17 cellular contexts compared by ENCODE assay signal in genomic region chr11:66243816-66244215, GRCh38. TPM values are rescaled to one million over a fixed set of nuclear protein-coding genes. Genes with fewer than 3 reads are reported as not detected.
DNase-seq lines count a peak whose midpoint lies in the region; ATAC-seq and TF ChIP-seq lines count a peak whose summit lies in the region.
"Had no signal": no experiment of that assay in that cellular context is flagged by ENCODE, and none has a peak within 500 bp of the region (broad histone marks: within the 10 kb centered on the region; RNA-seq: fewer than 3 reads in every experiment).

No MANE protein-coding gene starts in this region.

- 0 out of 2 replicates have a peak, but pooled peaks cover 4% of the 10 kb centered on the region for H3F3A ChIP-seq in GM23338 (replicated peaks; ENCODE audit: low read depth)

- H3K27me3 Mint-ChIP-seq in GM23338 (ENCODE audit: insufficient read depth, low read depth, poor library complexity) = peaks cover 10% of the 10 kb centered on the region
- H3K27me3 Mint-ChIP-seq in activated T-helper 2 cell treated with anti-CD3 and anti-CD28 coated beads, Interferon-gamma antibody, Interleukin-2, Interleukin-4, amounts not matched to agents 10 μg/mL and 5 μg/mL and 100 μg/mL, durations not matched to agents 14 hours and 24 hours and 36 hours (ENCODE audit: low read depth) = no peaks in the 10 kb centered on the region
- no peaks in the 10 kb centered on the region for H3K27me3 Mint-ChIP-seq in naive thymus-derived CD8-positive, alpha-beta T cell

- peaks cover 0 to 47% (median 10%) of the 10 kb centered on the region in 11 experiments; a peak in 10 of 22 replicates for H4K20me1 ChIP-seq in BLaER1 treated with 17β-estradiol and CSF1 and Interleukin-3, amounts not matched to agents 10 nM and 100 nM
- no peaks in the 10 kb centered on the region for H4K20me1 ChIP-seq in GM23338 (replicated peaks; ENCODE audit: insufficient read depth)

- no peak for TF ChIP-seq POLR2A in prostate gland (IDR thresholded peaks at IDR 0.05)

- H3K9me2 ChIP-seq in GM23338 (ENCODE audit: insufficient read depth) = no peaks in the 10 kb centered on the region

- no peak for TF ChIP-seq CTCF in GM23338 (conservative IDR thresholded peaks at IDR 0.05; ENCODE audit: low read depth in 2 of 2)
- no peak for TF ChIP-seq CTCF in prostate gland (IDR thresholded peaks at IDR 0.05)

- no peaks in the 10 kb centered on the region for H3K27me3 ChIP-seq in BLaER1 treated with 17β-estradiol and CSF1 and Interleukin-3, amounts not matched to agents 10 nM and 100 nM
- no peaks in the 10 kb centered on the region for H3K27me3 ChIP-seq in GM23338 (ENCODE audit: insufficient read depth)
- H3K27me3 ChIP-seq in prostate gland (replicated peaks; ENCODE audit: insufficient read depth) = no peaks in the 10 kb centered on the region
- H3K27me3 ChIP-seq: ovary, Peyer's patch, sigmoid colon had no signal

- intact Hi-C loops in activated T-helper 2 cell treated with anti-CD3 and anti-CD28 coated beads, Interferon-gamma antibody, Interleukin-2, Interleukin-4, amounts not matched to agents 10 μg/mL and 5 μg/mL and 100 μg/mL, durations not matched to agents 14 hours and 24 hours and 36 hours (cut with micrococcal nuclease) = no loop called here
- intact Hi-C loops in prostate gland (cut with DNase I) = no loop called here

- H3K4me3 ChIP-seq in BLaER1 treated with 17β-estradiol and CSF1 and Interleukin-3, amounts not matched to agents 10 nM and 100 nM = peak overlapping the region in 1 of 10 experiments; percentile 16; a peak in 2 of 20 replicates
- no peak overlapping the region for H3K4me3 ChIP-seq in GM23338
- no peak overlapping the region for H3K4me3 ChIP-seq in prostate gland
- H3K4me3 ChIP-seq: ovary, Peyer's patch, sigmoid colon had no signal

- H3K4me2 ChIP-seq in BLaER1 treated with 17β-estradiol and CSF1 and Interleukin-3, amounts not matched to agents 10 nM and 100 nM = peak overlapping the region; percentile 18 to 96 (median 82); a peak in 20 of 22 replicates
- H3K4me2 ChIP-seq in GM23338 = no peak overlapping the region

- peaks cover 53 to 87% (median 65%) of the 10 kb centered on the region in 10 experiments for H3K4me1 ChIP-seq in BLaER1 treated with 17β-estradiol and CSF1 and Interleukin-3, amounts not matched to agents 10 nM and 100 nM
- H3K4me1 ChIP-seq in GM23338 (ENCODE audit: insufficient read depth) (no peaks in the 10 kb centered on the region), prostate gland (replicated peaks) (no peaks in the 10 kb centered on the region)
- H3K4me1 ChIP-seq: Peyer's patch, sigmoid colon had no signal

- H3K9me3 Mint-ChIP-seq in GM23338 = no peaks in the 10 kb centered on the region; the same call in 2 of the 3 replicates
- no peaks in the 10 kb centered on the region for H3K9me3 Mint-ChIP-seq in activated T-helper 2 cell treated with anti-CD3 and anti-CD28 coated beads, Interferon-gamma antibody, Interleukin-2, Interleukin-4, amounts not matched to agents 10 μg/mL and 5 μg/mL and 100 μg/mL, durations not matched to agents 14 hours and 24 hours and 36 hours
- H3K9me3 Mint-ChIP-seq in naive thymus-derived CD8-positive, alpha-beta T cell = no peaks in the 10 kb centered on the region

- H2AFZ ChIP-seq in GM23338 = no peak overlapping the region

- POLR2A ChIA-PET in naive thymus-derived CD8-positive, alpha-beta T cell (lab: Charles Lee) = no interaction called here

- peak overlapping the region in 5 of 11 experiments; percentile 33 to 78 (median 71); a peak in 10 of 22 replicates for H3K27ac ChIP-seq in BLaER1 treated with 17β-estradiol and CSF1 and Interleukin-3, amounts not matched to agents 10 nM and 100 nM
- H3K27ac ChIP-seq in GM23338 (ENCODE audit: low read depth) (no peak overlapping the region), prostate gland (no peak overlapping the region)
- H3K27ac ChIP-seq: ovary, Peyer's patch, sigmoid colon had no signal

- DNase-seq in GM23338 (ENCODE audit: low spot score) (no peak), prostate gland (ENCODE audit: low spot score) (no peak), germinal center (ENCODE audit: low spot score) (no peak), HT-29 (ENCODE audit: low spot score) (no peak), amniotic stem cell (lab: John Stamatoyannopoulos, UW) (no peak)
- no peak for DNase-seq in activated T-helper 2 cell treated with anti-CD3 and anti-CD28 coated beads, Interferon-gamma antibody, Interleukin-2, Interleukin-4, amounts not matched to agents 10 μg/mL and 5 μg/mL and 100 μg/mL, durations not matched to agents 14 hours and 24 hours and 36 hours (ENCODE audit: low spot score)
- DNase-seq in naive thymus-derived CD8-positive, alpha-beta T cell = no peak
- DNase-seq: activated CD4-positive, alpha-beta T cell treated with anti-CD3 and anti-CD28 coated beads for 4 hours; activated T-cell treated with anti-CD3 and anti-CD28 coated beads, Interleukin-2, amount 50 U/mL, for 48 hours; Calu3; effector CD8-positive, alpha-beta T cell; NCI-H1436; ovary; Peyer's patch; sigmoid colon had no signal

- WGBS in prostate gland = 59% methylated on average over 7 of the region's 7 CpGs

- H3K4me1 Mint-ChIP-seq in GM23338 = peaks cover 2% of the 10 kb centered on the region; the same call in 1 of the 3 replicates
- H3K4me1 Mint-ChIP-seq in activated T-helper 2 cell treated with anti-CD3 and anti-CD28 coated beads, Interferon-gamma antibody, Interleukin-2, Interleukin-4, amounts not matched to agents 10 μg/mL and 5 μg/mL and 100 μg/mL, durations not matched to agents 14 hours and 24 hours and 36 hours (ENCODE audit: low read depth) = no peaks in the 10 kb centered on the region
- H3K4me1 Mint-ChIP-seq in naive thymus-derived CD8-positive, alpha-beta T cell = peaks cover 7 to 31% (median 10%) of the 10 kb centered on the region in 4 donors

- H3K27ac Mint-ChIP-seq in GM23338 = peak overlapping the region; percentile 78
- peak overlapping the region; percentile 18 for H3K27ac Mint-ChIP-seq in activated T-helper 2 cell treated with anti-CD3 and anti-CD28 coated beads, Interferon-gamma antibody, Interleukin-2, Interleukin-4, amounts not matched to agents 10 μg/mL and 5 μg/mL and 100 μg/mL, durations not matched to agents 14 hours and 24 hours and 36 hours
- peak overlapping the region in 8 of 10 donors; percentile 15 to 88 (median 60) for H3K27ac Mint-ChIP-seq in naive thymus-derived CD8-positive, alpha-beta T cell

- ATAC-seq in GM23338 = no peak
- ATAC-seq in naive thymus-derived CD8-positive, alpha-beta T cell = peak in 1 of 2 donors; percentile 33
- ATAC-seq: left lobe of liver had no signal

- H3K36me3 ChIP-seq in BLaER1 treated with 17β-estradiol and CSF1 and Interleukin-3, amounts not matched to agents 10 nM and 100 nM = peaks cover 5 to 60% (median 16%) of the 10 kb centered on the region in 11 experiments; a peak in 13 of 22 replicates
- H3K36me3 ChIP-seq in GM23338 (ENCODE audit: insufficient read depth) (no peaks in the 10 kb centered on the region), prostate gland (peaks cover 0 to 5% of the 10 kb centered on the region in 2 donors)
- H3K36me3 ChIP-seq: ovary had no signal

- no peaks in the 10 kb centered on the region for H3K9me3 ChIP-seq in BLaER1 treated with 17β-estradiol and CSF1 and Interleukin-3, amounts not matched to agents 10 nM and 100 nM (replicated peaks in 1 of 11)
- H3K9me3 ChIP-seq in prostate gland = no peaks in the 10 kb centered on the region
- H3K9me3 ChIP-seq: ovary, Peyer's patch, sigmoid colon had no signal

- no peaks in the 10 kb centered on the region; the same call in 2 of the 3 replicates for H3K36me3 Mint-ChIP-seq in GM23338 (ENCODE audit: low read depth)
- peaks cover 28% of the 10 kb centered on the region for H3K36me3 Mint-ChIP-seq in activated T-helper 2 cell treated with anti-CD3 and anti-CD28 coated beads, Interferon-gamma antibody, Interleukin-2, Interleukin-4, amounts not matched to agents 10 μg/mL and 5 μg/mL and 100 μg/mL, durations not matched to agents 14 hours and 24 hours and 36 hours (ENCODE audit: low read depth)
- peaks cover 0 to 69% (median 0%) of the 10 kb centered on the region in 3 donors for H3K36me3 Mint-ChIP-seq in naive thymus-derived CD8-positive, alpha-beta T cell

- peak overlapping the region in 6 of 11 experiments; percentile 28 to 74 (median 58); a peak in 8 of 22 replicates for H3K9ac ChIP-seq in BLaER1 treated with 17β-estradiol and CSF1 and Interleukin-3, amounts not matched to agents 10 nM and 100 nM

- H3K4me3 Mint-ChIP-seq in GM23338 = no peak overlapping the region
- no peak overlapping the region for H3K4me3 Mint-ChIP-seq in activated T-helper 2 cell treated with anti-CD3 and anti-CD28 coated beads, Interferon-gamma antibody, Interleukin-2, Interleukin-4, amounts not matched to agents 10 μg/mL and 5 μg/mL and 100 μg/mL, durations not matched to agents 14 hours and 24 hours and 36 hours (ENCODE audit: low read depth)
- H3K4me3 Mint-ChIP-seq in naive thymus-derived CD8-positive, alpha-beta T cell = peak overlapping the region in 1 of 10 donors; percentile 22

- no peaks in the 10 kb centered on the region for H3K79me2 ChIP-seq in GM23338 (replicated peaks; ENCODE audit: insufficient read depth)

RNA-seq across cellular contexts. Expression of gene KLC2, which starts 13.7 kb away (rescaled TPM):
- total RNA-seq in GM23338 (2014; rRNA removed; shearing (Covaris generic)) = 31.1 and 40.4 TPM in 2 replicates
- 17.8 and 18.3 TPM in 2 replicates for polyA plus RNA-seq in GM23338 (2016; fragmentation: Nextera tagmentation; extraction: Ambion mirVana)
- total RNA-seq in activated T-helper 2 cell treated with anti-CD3 and anti-CD28 coated beads, Interferon-gamma antibody, Interleukin-2, Interleukin-4, amounts not matched to agents 10 μg/mL and 5 μg/mL and 100 μg/mL, durations not matched to agents 14 hours and 24 hours and 36 hours = 48.3 and 51.9 TPM in 2 replicates
- total RNA-seq in naive thymus-derived CD8-positive, alpha-beta T cell = 10 to 100 TPM; 35.7 to 38.4 TPM
- 1 to 10 TPM; 3.7 to 8.1 (median 6.1) TPM for polyA plus RNA-seq in naive thymus-derived CD8-positive, alpha-beta T cell
- total RNA-seq in prostate gland = 10 to 100 TPM; 22.5 to 49.8 TPM
- 14.4 and 17.8 TPM in 2 replicates for total RNA-seq in HT-29 (2014; rRNA removed; shearing (Covaris generic))

RNA-seq across cellular contexts. Expression of gene RAB1B, which starts 24.6 kb away (rescaled TPM):
- 92.7 and 99.6 TPM in 2 replicates for total RNA-seq in GM23338 (2014; rRNA removed; shearing (Covaris generic))
- polyA plus RNA-seq in GM23338 (2016; fragmentation: Nextera tagmentation; extraction: Ambion mirVana) = 30.3 and 30.5 TPM in 2 replicates
- total RNA-seq in activated T-helper 2 cell treated with anti-CD3 and anti-CD28 coated beads, Interferon-gamma antibody, Interleukin-2, Interleukin-4, amounts not matched to agents 10 μg/mL and 5 μg/mL and 100 μg/mL, durations not matched to agents 14 hours and 24 hours and 36 hours = 134 and 139 TPM in 2 replicates
- total RNA-seq in naive thymus-derived CD8-positive, alpha-beta T cell = 10 to 100 TPM; 68.4 to 69.2 TPM
- 10 to 100 TPM; 13.1 to 16.1 (median 14.0) TPM for polyA plus RNA-seq in naive thymus-derived CD8-positive, alpha-beta T cell
- total RNA-seq in prostate gland = 100 to 1,000 TPM; 140 to 166 TPM
- total RNA-seq in HT-29 (2014; rRNA removed; shearing (Covaris generic)) = 357 and 380 TPM in 2 replicates

RNA-seq across cellular contexts. Expression of gene CNIH2, which starts 34.2 kb away (rescaled TPM):
- total RNA-seq in GM23338 (2014; rRNA removed; shearing (Covaris generic)) = 9.2 and 10.8 TPM in 2 replicates
- 4.3 and 7.9 TPM in 2 replicates for polyA plus RNA-seq in GM23338 (2016; fragmentation: Nextera tagmentation; extraction: Ambion mirVana)
- 0.91 and 1.5 TPM in 2 replicates for total RNA-seq in activated T-helper 2 cell treated with anti-CD3 and anti-CD28 coated beads, Interferon-gamma antibody, Interleukin-2, Interleukin-4, amounts not matched to agents 10 μg/mL and 5 μg/mL and 100 μg/mL, durations not matched to agents 14 hours and 24 hours and 36 hours
- 1 to 10 TPM; 1.1 to 2.8 TPM for total RNA-seq in naive thymus-derived CD8-positive, alpha-beta T cell
- not detected for polyA plus RNA-seq in naive thymus-derived CD8-positive, alpha-beta T cell
- 1 to 10 TPM in 1 of 2 donors, not detected in 1; 3.6 TPM for total RNA-seq in prostate gland
- 0.21 and 0.99 TPM in 2 replicates for total RNA-seq in HT-29 (2014; rRNA removed; shearing (Covaris generic))
- total RNA-seq: Peyer's patch had no signal

RNA-seq across cellular contexts. Expression of gene YIF1A, which starts 45.1 kb away (rescaled TPM):
- 75.0 and 87.0 TPM in 2 replicates for total RNA-seq in GM23338 (2014; rRNA removed; shearing (Covaris generic))
- 71.5 and 75.6 TPM in 2 replicates for polyA plus RNA-seq in GM23338 (2016; fragmentation: Nextera tagmentation; extraction: Ambion mirVana)
- total RNA-seq in activated T-helper 2 cell treated with anti-CD3 and anti-CD28 coated beads, Interferon-gamma antibody, Interleukin-2, Interleukin-4, amounts not matched to agents 10 μg/mL and 5 μg/mL and 100 μg/mL, durations not matched to agents 14 hours and 24 hours and 36 hours = 78.9 and 85.2 TPM in 2 replicates
- 10 to 100 TPM; 26.9 to 36.8 TPM for total RNA-seq in naive thymus-derived CD8-positive, alpha-beta T cell
- 10 to 100 TPM; 49.1 to 59.9 (median 53.9) TPM for polyA plus RNA-seq in naive thymus-derived CD8-positive, alpha-beta T cell
- 100 to 1,000 TPM in 1 of 2 donors, 10 to 100 TPM in 1; 92.6 to 112 TPM for total RNA-seq in prostate gland
- 286 and 299 TPM in 2 replicates for total RNA-seq in HT-29 (2014; rRNA removed; shearing (Covaris generic))

RNA-seq across cellular contexts. Expression of gene TMEM151A, which starts 47.9 kb away (rescaled TPM):
- total RNA-seq in GM23338 (2014; rRNA removed; shearing (Covaris generic)) = 4.4 and 5.0 TPM in 2 replicates
- polyA plus RNA-seq in GM23338 (2016; fragmentation: Nextera tagmentation; extraction: Ambion mirVana) = 1.0 and 1.2 TPM in 2 replicates
- not detected in 2 replicates for total RNA-seq in activated T-helper 2 cell treated with anti-CD3 and anti-CD28 coated beads, Interferon-gamma antibody, Interleukin-2, Interleukin-4, amounts not matched to agents 10 μg/mL and 5 μg/mL and 100 μg/mL, durations not matched to agents 14 hours and 24 hours and 36 hours
- total RNA-seq in naive thymus-derived CD8-positive, alpha-beta T cell = under 1 TPM in 1 of 2 experiments, not detected in 1; 0.13 TPM
- not detected for polyA plus RNA-seq in naive thymus-derived CD8-positive, alpha-beta T cell
- under 1 TPM; 0.17 to 0.50 TPM for total RNA-seq in prostate gland
- 0.05 and 0.08 TPM in 2 replicates for total RNA-seq in HT-29 (2014; rRNA removed; shearing (Covaris generic))

Comparison
In these comparisons a context has a peak if more than half of its experiments do, and no peak if none do; other contexts are left out.
1. H3K27ac Mint-ChIP-seq: peak in every context shown above with its lines; median percentile 78 in GM23338; 60 in naive thymus-derived CD8-positive, alpha-beta T cell; 18 in activated T-helper 2 cell treated with anti-CD3 and anti-CD28 coated beads, Interferon-gamma antibody, Interleukin-2, Interleukin-4, amounts not matched to agents 10 μg/mL and 5 μg/mL and 100 μg/mL, durations not matched to agents 14 hours and 24 hours and 36 hours.